Comparison of ENCODE assay signal across 8 cellular contexts in genomic region chr2:86035883-86036789, GRCh38.
DNase-seq lines count a peak whose midpoint lies in the region; ATAC-seq and TF ChIP-seq lines count a peak whose summit lies in the region.

No MANE protein-coding gene starts in this region.

- H3K9me3 ChIP-seq in stomach: no peaks in the 10 kb centered on the region

- TF ChIP-seq POLR2A in stomach (IDR thresholded peaks at IDR 0.05): no peak

- peak; percentile 53 for ATAC-seq in GM18870 (IDR thresholded peaks at IDR 0.05; ENCODE audit: unreplicated experiment)
- ATAC-seq in HG03108 (IDR thresholded peaks at IDR 0.05; ENCODE audit: unreplicated experiment): peak; percentile 65

- H3K27ac ChIP-seq in stomach: peak overlapping the region; percentile 70 to 90 (median 84)

- intact Hi-C loops in stomach (cut with DNase I; ENCODE audit: low total_unique reads): loop anchor here (10.0 kb wide), 1 partner anchor 151 kb away; the partner anchor contains the start of gene ST3GAL5

- 31 to 47% (median 33%) methylated on average over 12 of the region's 12 CpGs for WGBS in stomach, 5 donors

- TF ChIP-seq CTCF in AG09309 (IDR thresholded peaks at IDR 0.05; ENCODE audit: control insufficient read depth, insufficient read depth, low read depth, low read length, missing control alignments): peak; percentile 47
- peak; percentile 31 for TF ChIP-seq CTCF in epithelial cell of esophagus (IDR thresholded peaks at IDR 0.05; ENCODE audit: insufficient read depth, low read depth, low read length, missing control alignments)
- TF ChIP-seq CTCF in stomach (IDR thresholded peaks at IDR 0.05): peak in 3 of 7 experiments; percentile 18 to 53 (median 23)

- no peak for DNase-seq in AG09309 (ENCODE audit: low read depth)
- DNase-seq in NCI-H446 (lab: John Stamatoyannopoulos, UW): peak; percentile 85 to 94
- peak; percentile 76 for DNase-seq in activated CD8-positive, alpha-beta memory T cell treated with anti-CD3 and anti-CD28 coated beads for 24 hours
- peak; percentile 58 for DNase-seq in epithelial cell of esophagus (ENCODE audit: low read depth)
- peak; percentile 98 for DNase-seq in myocyte (ENCODE audit: low read depth)
- peak; percentile 65 for DNase-seq in stomach

- TF ChIP-seq EP300 in stomach (IDR thresholded peaks at IDR 0.05): no peak

- H3K4me1 ChIP-seq in stomach: peaks cover 28 to 47% (median 43%) of the 10 kb centered on the region in 4 donors

- H3K36me3 ChIP-seq in stomach: peaks cover 33 to 81% (median 68%) of the 10 kb centered on the region in 4 donors

- H3K4me3 ChIP-seq in AG09309 (ENCODE audit: control insufficient read depth, low read depth, low read length): no peak overlapping the region
- H3K4me3 ChIP-seq in epithelial cell of esophagus (ENCODE audit: low read length): no peak overlapping the region
- no peak overlapping the region for H3K4me3 ChIP-seq in stomach

- H3K27me3 ChIP-seq in stomach: no peaks in the 10 kb centered on the region
